Comparison of ENCODE assay signal across 17 cellular contexts in genomic region chr3:69925506-69925905, GRCh38.
"Had no signal": no experiment of that assay in that cellular context is flagged by ENCODE, and none has a peak within 500 bp of the region (broad histone marks: within the 10 kb centered on the region; RNA-seq: fewer than 3 reads in every experiment).

No MANE protein-coding gene starts in this region.

- ATAC-seq: right cardiac atrium; stimulated activated naive B cell treated with anti-CD40 and anti-IgM and Interleukin-4, amounts not matched to agents 10 μg/mL and 1 μg/mL and 100 μg/mL, for 72 hours; upper lobe of right lung had no signal

- H3K27ac ChIP-seq: colonic mucosa, spleen, upper lobe of right lung, VCaP had no signal

- DNase-seq: activated CD4-positive, alpha-beta memory T cell treated with anti-CD3 and anti-CD28 coated beads for 36 hours; activated gamma-delta T cell treated with Interleukin-2 at 50 U/mL for 16 hours; activated naive CD8-positive, alpha-beta T cell treated with anti-CD3 and anti-CD28 coated beads for 36 hours; activated T-cell treated with anti-CD3 and anti-CD28 coated beads, Interleukin-2, amount 50 U/mL, for 48 hours; aorta; colonic mucosa; effector CD4-positive, alpha-beta T cell; immature natural killer cell; mammary epithelial cell; occipital lobe; right cardiac atrium; spleen; stimulated activated CD4-positive, alpha-beta T cell treated with anti-CD3 and anti-CD28 coated beads, Interleukin-1b, Interleukin-23, amount 100 ng/mL, for 48 hours; stimulated activated naive B cell treated with anti-CD40 and anti-IgM and Interleukin-4, amounts not matched to agents 10 μg/mL and 1 μg/mL and 100 μg/mL, for 72 hours; T-helper 1 cell; upper lobe of right lung had no signal
